Comparison of ENCODE assay signal across 12 cellular contexts in the genomic region with DNA sequence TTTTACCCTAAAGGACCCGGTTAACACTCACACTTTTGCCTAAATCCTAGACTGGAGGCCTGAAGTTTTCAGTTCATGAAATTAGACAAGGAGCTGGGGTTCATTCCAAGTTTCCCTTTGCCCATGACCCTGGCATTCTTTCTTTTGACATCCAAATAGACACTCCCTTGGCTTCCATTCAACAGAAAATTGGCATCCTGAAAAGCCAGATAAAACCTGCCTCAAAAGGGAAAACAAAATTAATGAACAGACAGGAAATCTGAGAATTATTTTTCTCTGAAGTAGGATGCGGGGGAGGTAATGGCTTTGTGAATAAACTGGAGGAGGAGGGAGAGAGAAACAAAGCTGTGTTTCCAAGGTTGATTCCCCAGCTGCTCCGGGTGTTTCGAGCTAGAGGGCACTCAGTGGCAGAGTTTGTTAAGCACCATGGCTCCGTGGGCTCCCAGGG. TPM values are rescaled to one million over a fixed set of nuclear protein-coding genes. Genes with fewer than 3 reads are reported as not detected.
DNase-seq lines count a peak whose midpoint lies in the region; ATAC-seq and TF ChIP-seq lines count a peak whose summit lies in the region.
"Had no signal": no experiment of that assay in that cellular context is flagged by ENCODE, and none has a peak within 500 bp of the region (broad histone marks: within the 10 kb centered on the region; RNA-seq: fewer than 3 reads in every experiment).

No MANE protein-coding gene starts in this region.

- no peak overlapping the region for H3K23ac ChIP-seq in IMR-90 (ENCODE audit: low read depth, low read length)

- H2AK9ac ChIP-seq in IMR-90 (replicated peaks; ENCODE audit: low read depth, low read length, poor library complexity) = no peak overlapping the region

- H3K27me3 ChIP-seq in IMR-90 (ENCODE audit: control insufficient read depth, insufficient read depth, low read length) = peaks cover 16% of the 10 kb centered on the region
- peaks cover 0 to 11% (median 0%) of the 10 kb centered on the region in 4 donors for H3K27me3 ChIP-seq in esophagus squamous epithelium

- no peak overlapping the region for H3K9ac ChIP-seq in IMR-90 (ENCODE audit: low read depth, low read length)

- H2AK5ac ChIP-seq in IMR-90 (ENCODE audit: low read depth, low read length) = no peak overlapping the region

- TF ChIP-seq CTCF in IMR-90 (conservative IDR thresholded peaks at IDR 0.05; ENCODE audit: low read depth, low read length) (no peak), esophagus squamous epithelium (IDR thresholded peaks at IDR 0.05) (no peak), retinal pigment epithelial cell (conservative IDR thresholded peaks at IDR 0.05; ENCODE audit: low read depth, low read length) (no peak)

- dilution Hi-C loops in IMR-90 (cut with HindIII; ENCODE audit: low sequenced_read_pairs, unreplicated experiment) = no loop called here

- no peaks in the 10 kb centered on the region for H4K20me1 ChIP-seq in IMR-90 (ENCODE audit: insufficient read depth, low read length)

- no peak overlapping the region for H2BK15ac ChIP-seq in IMR-90 (ENCODE audit: low read depth, low read length)

- H3K9me3 ChIP-seq in IMR-90 (ENCODE audit: control insufficient read depth, insufficient read depth, low read length) (no peaks in the 10 kb centered on the region), esophagus squamous epithelium (peaks cover 0 to 3% (median 0%) of the 10 kb centered on the region in 3 donors)

- CTCF ChIA-PET in IMR-90 (lab: Yijun Ruan, JAX) = no interaction called here

- H2BK20ac ChIP-seq in IMR-90 (ENCODE audit: low read depth, low read length) = no peak overlapping the region

- no peak overlapping the region for H2BK120ac ChIP-seq in IMR-90 (ENCODE audit: low read depth, low read length)

- TF ChIP-seq POLR2A in IMR-90 (IDR thresholded peaks at IDR 0.05; ENCODE audit: low read depth, low read length) (no peak), esophagus squamous epithelium (IDR thresholded peaks at IDR 0.05) (no peak)

- no peak overlapping the region for H3K18ac ChIP-seq in IMR-90 (ENCODE audit: low read depth, low read length)

- H3K27ac ChIP-seq in IMR-90 (ENCODE audit: insufficient read depth, low read length) (no peak overlapping the region), esophagus squamous epithelium (peak overlapping the region in 3 of 4 donors; percentile 8 to 59 (median 22))

- no peak overlapping the region for H2BK5ac ChIP-seq in IMR-90 (ENCODE audit: low read depth, low read length, poor library complexity, severe bottlenecking)

- H3K56ac ChIP-seq in IMR-90 (ENCODE audit: extremely low read depth, insufficient read depth, low read length) = no peak overlapping the region

- 8% methylated on average over 2 of the region's 5 CpGs; no CpG with 5 or more reads in 1 of the 2 experiments for WGBS in IMR-90 (ENCODE audit: extremely low coverage in 2 of 2, insufficient read length in 1 of 2), 2 experiments
- 5 to 8% methylated on average over 4 to 5 of the region's 5 CpGs for WGBS in esophagus squamous epithelium, 2 donors

- H3K4me3 ChIP-seq in IMR-90 (ENCODE audit: insufficient read depth, low read depth, low read length) (no peak overlapping the region), esophagus squamous epithelium (no peak overlapping the region), retinal pigment epithelial cell (ENCODE audit: low read length) (no peak overlapping the region)

- H3K4me1 ChIP-seq in IMR-90 (ENCODE audit: control insufficient read depth, insufficient read depth, low read length) (no peaks in the 10 kb centered on the region; the same call in 1 of the 2 replicates), esophagus squamous epithelium (peaks cover 0 to 18% (median 3%) of the 10 kb centered on the region in 3 donors)

- H3K36me3 ChIP-seq in IMR-90 (ENCODE audit: control insufficient read depth, insufficient read depth, low read length) = no peaks in the 10 kb centered on the region
- no peaks in the 10 kb centered on the region for H3K36me3 ChIP-seq in esophagus squamous epithelium

- no peak overlapping the region for H4K91ac ChIP-seq in IMR-90 (ENCODE audit: insufficient read depth, low read depth, low read length)

- no peak overlapping the region for H4K8ac ChIP-seq in IMR-90 (ENCODE audit: low read depth in 2 of 2, low read length in 2 of 2)

- ATAC-seq in IMR-90 (ENCODE audit: low read depth) (no peak), HG02970 (IDR thresholded peaks at IDR 0.05; ENCODE audit: low FRiP score, unreplicated experiment) (no peak)

- TF ChIP-seq RAD21 in IMR-90 (IDR thresholded peaks at IDR 0.05; ENCODE audit: low read length) = no peak

- intact Hi-C loops in IMR-90 (cut with micrococcal nuclease) = no loop called here
- intact Hi-C loops in esophagus squamous epithelium (cut with DNase I) = no loop called here

- DNase-seq in IMR-90 (no peak), NCI-H748 (lab: John Stamatoyannopoulos, UW; ENCODE audit: unreplicated experiment) (peak; percentile 88), esophagus squamous epithelium (lab: John Stamatoyannopoulos, UW) (no peak), retinal pigment epithelial cell (ENCODE audit: low read depth) (peak; percentile 33), putamen (ENCODE audit: low spot score) (no peak), SW480 (ENCODE audit: low spot score) (no peak)
- no peak for DNase-seq in stimulated activated CD4-positive, alpha-beta T cell treated with anti-CD3 and anti-CD28 coated beads, Interleukin-15, amount 100 ng/mL, for 24 hours
- DNase-seq: NCI-H526, T1000 had no signal

- no peak overlapping the region for H3K14ac ChIP-seq in IMR-90 (replicated peaks; ENCODE audit: low read depth, low read length)

- POLR2A ChIA-PET in IMR-90 (lab: Charles Lee; ENCODE audit: unreplicated experiment) = no interaction called here

- no TSS peak for BruUV-seq in IMR-90 (replicated peaks; lab: Mats Ljungman, UMichigan)

- no peaks in the 10 kb centered on the region for H3K9me1 ChIP-seq in IMR-90 (ENCODE audit: insufficient read depth, low read length)

- in situ Hi-C loops in IMR-90 (cut with MboI; ENCODE audit: low sequenced_read_pairs) = no loop called here

- no peak overlapping the region for H3K4ac ChIP-seq in IMR-90 (ENCODE audit: low read depth, low read length)

- H3K79me1 ChIP-seq in IMR-90 (ENCODE audit: low read depth in 1 of 2, low read length in 2 of 2) = no peaks in the 10 kb centered on the region

- no peak overlapping the region; the same call in 1 of the 2 replicates for H3K4me2 ChIP-seq in IMR-90 (ENCODE audit: low read depth, low read length)

- peak overlapping the region; percentile 54 for H2AFZ ChIP-seq in IMR-90 (replicated peaks; ENCODE audit: low read length, poor library complexity)

- no peak overlapping the region for H4K5ac ChIP-seq in IMR-90 (ENCODE audit: low read depth, low read length)

TF ChIP-seq in IMR-90, 13 proteins besides CTCF, POLR2A, EP300 and RAD21:
- TF ChIP-seq, protein P1, sequence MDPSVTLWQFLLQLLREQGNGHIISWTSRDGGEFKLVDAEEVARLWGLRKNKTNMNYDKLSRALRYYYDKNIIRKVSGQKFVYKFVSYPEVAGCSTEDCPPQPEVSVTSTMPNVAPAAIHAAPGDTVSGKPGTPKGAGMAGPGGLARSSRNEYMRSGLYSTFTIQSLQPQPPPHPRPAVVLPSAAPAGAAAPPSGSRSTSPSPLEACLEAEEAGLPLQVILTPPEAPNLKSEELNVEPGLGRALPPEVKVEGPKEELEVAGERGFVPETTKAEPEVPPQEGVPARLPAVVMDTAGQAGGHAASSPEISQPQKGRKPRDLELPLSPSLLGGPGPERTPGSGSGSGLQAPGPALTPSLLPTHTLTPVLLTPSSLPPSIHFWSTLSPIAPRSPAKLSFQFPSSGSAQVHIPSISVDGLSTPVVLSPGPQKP (IDR thresholded peaks at IDR 0.05; ENCODE audit: borderline replicate concordance, low read depth, low read length) = no peak
- TF ChIP-seq RCOR1 (IDR thresholded peaks at IDR 0.05; ENCODE audit: insufficient replicate concordance, low read length) (no peak), MXI1 (IDR thresholded peaks at IDR 0.05; ENCODE audit: borderline replicate concordance, low read depth, low read length) (no peak), SMC3 (IDR thresholded peaks at IDR 0.05; ENCODE audit: low read depth, low read length) (no peak), CEBPB (IDR thresholded peaks at IDR 0.05; ENCODE audit: low read depth, low read length) (no peak), RFX5 (IDR thresholded peaks at IDR 0.05; ENCODE audit: low read depth, low read length) (no peak), MAFK (IDR thresholded peaks at IDR 0.05; ENCODE audit: low read depth, low read length) (no peak)
- TF ChIP-seq, protein P2, sequence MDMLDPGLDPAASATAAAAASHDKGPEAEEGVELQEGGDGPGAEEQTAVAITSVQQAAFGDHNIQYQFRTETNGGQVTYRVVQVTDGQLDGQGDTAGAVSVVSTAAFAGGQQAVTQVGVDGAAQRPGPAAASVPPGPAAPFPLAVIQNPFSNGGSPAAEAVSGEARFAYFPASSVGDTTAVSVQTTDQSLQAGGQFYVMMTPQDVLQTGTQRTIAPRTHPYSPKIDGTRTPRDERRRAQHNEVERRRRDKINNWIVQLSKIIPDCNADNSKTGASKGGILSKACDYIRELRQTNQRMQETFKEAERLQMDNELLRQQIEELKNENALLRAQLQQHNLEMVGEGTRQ (IDR thresholded peaks at IDR 0.05; ENCODE audit: low read depth, low read length) = no peak

RNA-seq across cellular contexts. Expression of a gene that starts 41.0 kb away (rescaled TPM):
- total RNA-seq in IMR-90 (2012; rRNA removed) (not detected in 2 replicates), esophagus squamous epithelium (not detected)
- polyA plus RNA-seq in IMR-90 (2012; rRNA removed) = not detected in 2 replicates
- polyA plus RNA-seq in IMR-90 (2012; cell fraction: cytosol; rRNA removed) = not detected in 2 replicates
- not detected in 2 replicates for polyA plus RNA-seq in IMR-90 (2012; cell fraction: nucleus; rRNA removed; ENCODE audit: low replicate concordance)
- total RNA-seq: activated T-helper 2 cell treated with anti-CD3 and anti-CD28 coated beads, Interferon-gamma antibody, Interleukin-2, Interleukin-4, amounts not matched to agents 10 μg/mL and 5 μg/mL and 100 μg/mL, durations not matched to agents 14 hours and 24 hours and 36 hours; posterior vena cava had no signal

Comparison
In these comparisons a context has a peak if more than half of its experiments do, and no peak if none do; other contexts are left out.
1. DNase-seq: peak in NCI-H748 (single experiment) and retinal pigment epithelial cell (single experiment); none in IMR-90 (single experiment), esophagus squamous epithelium (single experiment), putamen (single experiment), SW480 (single experiment) and stimulated activated CD4-positive, alpha-beta T cell treated with anti-CD3 and anti-CD28 coated beads, Interleukin-15, amount 100 ng/mL, for 24 hours (single experiment).